In the genomic region with DNA sequence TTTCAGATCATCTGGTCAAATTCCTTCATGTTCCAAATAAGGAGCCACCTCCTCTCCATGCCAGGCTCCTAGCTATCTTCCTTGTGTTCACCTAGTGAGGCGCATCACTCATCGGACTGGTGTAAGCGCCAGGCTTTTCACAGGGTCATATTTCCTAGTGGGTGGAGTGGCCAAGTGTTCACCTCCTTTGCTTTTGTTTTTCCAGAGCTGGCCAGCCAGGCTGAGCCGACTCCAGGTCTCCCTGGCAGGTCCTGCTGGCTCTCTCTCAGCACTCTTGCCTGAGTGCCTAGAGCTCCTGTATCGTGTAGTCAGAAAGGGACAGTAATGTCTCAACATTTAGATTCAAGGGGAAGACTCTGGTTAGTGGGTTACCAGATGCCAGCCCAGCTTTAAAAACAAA, we compare ENCODE assay signal across 11 cellular contexts. TPM values are rescaled to one million over a fixed set of nuclear protein-coding genes. Genes with fewer than 3 reads are reported as not detected.
DNase-seq lines count a peak whose midpoint lies in the region; ATAC-seq and TF ChIP-seq lines count a peak whose summit lies in the region.
"Had no signal": no experiment of that assay in that cellular context is flagged by ENCODE, and none has a peak within 500 bp of the region (broad histone marks: within the 10 kb centered on the region; RNA-seq: fewer than 3 reads in every experiment).

No MANE protein-coding gene starts in this region.

- H3K9me3 ChIP-seq in mesodermal cell (ENCODE audit: control insufficient read depth, low read length): no peaks in the 10 kb centered on the region
- H3K9me3 ChIP-seq in upper lobe of left lung: no peaks in the 10 kb centered on the region

- H3K4me1 Mint-ChIP-seq in activated naive CD4-positive, alpha-beta T cell treated with anti-CD3 and anti-CD28 coated beads, Interleukin-2, amount 10 ng/mL, durations not matched to agents 7 days and 5 days: peaks cover 87% of the 10 kb centered on the region

- DNase-seq in activated naive CD4-positive, alpha-beta T cell treated with anti-CD3 and anti-CD28 coated beads, Interleukin-2, amount 10 ng/mL, durations not matched to agents 7 days and 5 days: no peak
- DNase-seq in activated naive CD4-positive, alpha-beta T cell (lab: John Stamatoyannopoulos, UW): no peak
- DNase-seq in epithelial cell of esophagus (ENCODE audit: low read depth) (peak; percentile 39), upper lobe of left lung (no peak), activated gamma-delta T cell (lab: John Stamatoyannopoulos, UW) (no peak), HCEC 1CT (no peak), superior temporal gyrus (ENCODE audit: extremely low spot score) (no peak)
- DNase-seq: activated CD4-positive, alpha-beta T cell treated with anti-CD3 and anti-CD28 coated beads, Interleukin-2, amount 50 U/mL, for 4 hours; left colon; NCI-H187 had no signal

- H3K4me1 ChIP-seq in mesodermal cell (ENCODE audit: control insufficient read depth, insufficient read depth, low read length, poor library complexity, severe bottlenecking) (peaks cover 12% of the 10 kb centered on the region), upper lobe of left lung (peaks cover 26 to 42% (median 36%) of the 10 kb centered on the region in 4 donors)

- ATAC-seq in upper lobe of left lung (ENCODE audit: low FRiP score in 2 of 2): peak in 1 of 2 donors; percentile 28

- TF ChIP-seq CTCF in epithelial cell of esophagus (IDR thresholded peaks at IDR 0.05; ENCODE audit: insufficient read depth, low read depth, low read length, missing control alignments): no peak
- TF ChIP-seq CTCF in upper lobe of left lung (IDR thresholded peaks at IDR 0.05): no peak

- H3K27me3 ChIP-seq in upper lobe of left lung: no peaks in the 10 kb centered on the region

- H3K4me3 Mint-ChIP-seq in activated naive CD4-positive, alpha-beta T cell treated with anti-CD3 and anti-CD28 coated beads, Interleukin-2, amount 10 ng/mL, durations not matched to agents 7 days and 5 days: no peak overlapping the region

- TF ChIP-seq EP300 in upper lobe of left lung (IDR thresholded peaks at IDR 0.05): no peak

- H3K27me3 Mint-ChIP-seq in activated naive CD4-positive, alpha-beta T cell treated with anti-CD3 and anti-CD28 coated beads, Interleukin-2, amount 10 ng/mL, durations not matched to agents 7 days and 5 days: no peaks in the 10 kb centered on the region

- H3K36me3 Mint-ChIP-seq in activated naive CD4-positive, alpha-beta T cell treated with anti-CD3 and anti-CD28 coated beads, Interleukin-2, amount 10 ng/mL, durations not matched to agents 7 days and 5 days: peaks cover 89% of the 10 kb centered on the region

- CTCF ChIA-PET in activated naive CD4-positive, alpha-beta T cell treated with anti-CD3 and anti-CD28 coated beads, Interleukin-2, amount 10 ng/mL, durations not matched to agents 7 days and 5 days (lab: Charles Lee): no interaction called here

- WGBS in mesodermal cell (ENCODE audit: insufficient coverage in 2 of 2), 2 experiments: 92 to 98% methylated on average over 4 to 5 of the region's 5 CpGs
- 57 to 59% methylated on average over 5 of the region's 5 CpGs for WGBS in upper lobe of left lung, 2 donors

- H3K27ac ChIP-seq in mesodermal cell (ENCODE audit: low read depth, low read length, severe bottlenecking) (peak overlapping the region; percentile 26), upper lobe of left lung (peak overlapping the region; percentile 67 to 75 (median 70))

- no peaks in the 10 kb centered on the region for H3K9me3 Mint-ChIP-seq in activated naive CD4-positive, alpha-beta T cell treated with anti-CD3 and anti-CD28 coated beads, Interleukin-2, amount 10 ng/mL, durations not matched to agents 7 days and 5 days

- H3K4me3 ChIP-seq in epithelial cell of esophagus (ENCODE audit: low read length) (no peak overlapping the region), mesodermal cell (ENCODE audit: extremely low read depth, insufficient read depth, low read length, poor library complexity, severe bottlenecking) (no peak overlapping the region), upper lobe of left lung (no peak overlapping the region)

- no peak for TF ChIP-seq POLR2A in upper lobe of left lung (IDR thresholded peaks at IDR 0.05)

- H3K36me3 ChIP-seq in mesodermal cell (ENCODE audit: control insufficient read depth, insufficient read depth, low read length): peaks cover 94% of the 10 kb centered on the region
- peaks cover 3 to 64% (median 28%) of the 10 kb centered on the region in 4 donors for H3K36me3 ChIP-seq in upper lobe of left lung

- H3K27ac Mint-ChIP-seq in activated naive CD4-positive, alpha-beta T cell treated with anti-CD3 and anti-CD28 coated beads, Interleukin-2, amount 10 ng/mL, durations not matched to agents 7 days and 5 days: peak overlapping the region; percentile 88

RNA-seq across cellular contexts. Expression of gene HEG1, which starts 31.0 kb away (rescaled TPM):
- polyA plus RNA-seq in mesodermal cell (2013, experiment 1 of 2): 122 TPM
- 98.4 TPM for polyA plus RNA-seq in mesodermal cell (2013, experiment 2 of 2)
- total RNA-seq in upper lobe of left lung: 100 to 1,000 TPM in 3 of 6 donors, 10 to 100 TPM in 3; 45.1 to 168 (median 100) TPM
